In genomic region chr10:130192276-130192848, GRCh38 we compare ENCODE assay signal across 23 cellular contexts.
"Had no signal": no experiment of that assay in that cellular context is flagged by ENCODE, and none has a peak within 500 bp of the region (broad histone marks: within the 10 kb centered on the region; RNA-seq: fewer than 3 reads in every experiment).

No MANE protein-coding gene starts in this region.

- H3K27ac ChIP-seq: adrenal gland, ascending aorta, left ventricle myocardium inferior, psoas muscle, right atrium auricular region, spleen, thoracic aorta, upper lobe of left lung had no signal

- H3K4me1 ChIP-seq: psoas muscle had no signal

- H3K4me3 Mint-ChIP-seq: activated CD8-positive, alpha-beta T cell treated with anti-CD3 and anti-CD28 coated beads, Interleukin-2, amount 10 ng/mL, durations not matched to agents 7 days and 5 days had no signal

- H3K27me3 Mint-ChIP-seq: activated naive CD4-positive, alpha-beta T cell treated with anti-CD3 and anti-CD28 coated beads, Interleukin-2, amount 50 U/mL, for 24 hours had no signal

- H3K27ac Mint-ChIP-seq: activated CD8-positive, alpha-beta T cell treated with anti-CD3 and anti-CD28 coated beads, Interleukin-2, amount 10 ng/mL, durations not matched to agents 7 days and 5 days; activated naive CD4-positive, alpha-beta T cell treated with anti-CD3 and anti-CD28 coated beads, Interleukin-2, amount 50 U/mL, for 24 hours; activated T-helper 1 cell treated with anti-CD3 and anti-CD28 coated beads, Interleukin-12 subunit alpha, Interleukin-12 subunit beta, Interleukin-2, Interleukin-4 antibody, amounts not matched to agents 30 ng/mL and 10 ng/mL and 1 ng/mL, durations not matched to agents 14 hours and 24 hours and 36 hours; T-helper 2 cell treated with Interferon-gamma antibody and Interleukin-4, amounts not matched to agents 5 μg/mL and 100 μg/mL, for 36 hours had no signal

- ATAC-seq: activated CD8-positive, alpha-beta T cell treated with anti-CD3 and anti-CD28 coated beads, Interleukin-2, amount 10 ng/mL, durations not matched to agents 7 days and 5 days; esophagus mucosa; psoas muscle; T-cell had no signal

- H3K27me3 ChIP-seq: adrenal gland, ascending aorta, right atrium auricular region, upper lobe of left lung had no signal

- H3K9me3 Mint-ChIP-seq: activated naive CD4-positive, alpha-beta T cell treated with anti-CD3 and anti-CD28 coated beads, Interleukin-2, amount 50 U/mL, for 24 hours; activated T-helper 1 cell treated with anti-CD3 and anti-CD28 coated beads, Interleukin-12 subunit alpha, Interleukin-12 subunit beta, Interleukin-2, Interleukin-4 antibody, amounts not matched to agents 30 ng/mL and 10 ng/mL and 1 ng/mL, durations not matched to agents 14 hours and 24 hours and 36 hours; T-cell; T-helper 2 cell treated with Interferon-gamma antibody and Interleukin-4, amounts not matched to agents 5 μg/mL and 100 μg/mL, for 36 hours had no signal

- DNase-seq: activated CD4-positive, alpha-beta T cell treated with anti-CD3 and anti-CD28 coated beads for 1 hour; activated CD4-positive, alpha-beta T cell treated with anti-CD3 and anti-CD28 coated beads, Interleukin-2, amount 50 U/mL, for 1 hour; activated CD8-positive, alpha-beta T cell treated with anti-CD3 and anti-CD28 coated beads, Interleukin-2, amount 10 ng/mL, durations not matched to agents 7 days and 5 days; activated gamma-delta T cell treated with Interleukin-2 at 50 U/mL for 16 hours; adrenal gland; central memory CD4-positive, alpha-beta T cell; effector memory CD4-positive, alpha-beta T cell; foreskin melanocyte; hippocampal formation; left ventricle myocardium inferior; psoas muscle; spleen; stimulated activated CD4-positive, alpha-beta T cell treated with anti-CD3 and anti-CD28 coated beads, Interleukin-4, amount 100 ng/mL, for 1 hour; stimulated activated naive CD4-positive, alpha-beta T cell; T-cell had no signal

- H3K4me3 ChIP-seq: adrenal gland, ascending aorta, left ventricle myocardium inferior, psoas muscle, right atrium auricular region, spleen, thoracic aorta, upper lobe of left lung had no signal
